Comparison of ENCODE assay signal across 1 cellular context in genomic region chr9:6631207-6631512, GRCh38.
TF ChIP-seq lines count a peak whose summit lies in the region.

No MANE protein-coding gene starts in this region.

TF ChIP-seq in H1, 55 proteins besides CTCF, POLR2A, EP300 and RAD21 (continued from another document):
- TF ChIP-seq CHD7 (IDR thresholded peaks at IDR 0.05; ENCODE audit: insufficient replicate concordance, low read length) (no peak), RXRA (IDR thresholded peaks at IDR 0.05; ENCODE audit: insufficient read depth, low read depth, low read length) (no peak), ATF2 (IDR thresholded peaks at IDR 0.05; ENCODE audit: low read length) (no peak), CHD1 (IDR thresholded peaks at IDR 0.05; ENCODE audit: low read depth, low read length) (no peak), SP2 (IDR thresholded peaks at IDR 0.05; ENCODE audit: low read length) (no peak), KDM4A (IDR thresholded peaks at IDR 0.05; ENCODE audit: low read depth, low read length, severe bottlenecking) (no peak), ZNF274 (IDR thresholded peaks at IDR 0.05; ENCODE audit: borderline replicate concordance, extremely low read depth, low read length) (no peak)
